Comparison of ENCODE assay signal across 8 cellular contexts in the genomic region with DNA sequence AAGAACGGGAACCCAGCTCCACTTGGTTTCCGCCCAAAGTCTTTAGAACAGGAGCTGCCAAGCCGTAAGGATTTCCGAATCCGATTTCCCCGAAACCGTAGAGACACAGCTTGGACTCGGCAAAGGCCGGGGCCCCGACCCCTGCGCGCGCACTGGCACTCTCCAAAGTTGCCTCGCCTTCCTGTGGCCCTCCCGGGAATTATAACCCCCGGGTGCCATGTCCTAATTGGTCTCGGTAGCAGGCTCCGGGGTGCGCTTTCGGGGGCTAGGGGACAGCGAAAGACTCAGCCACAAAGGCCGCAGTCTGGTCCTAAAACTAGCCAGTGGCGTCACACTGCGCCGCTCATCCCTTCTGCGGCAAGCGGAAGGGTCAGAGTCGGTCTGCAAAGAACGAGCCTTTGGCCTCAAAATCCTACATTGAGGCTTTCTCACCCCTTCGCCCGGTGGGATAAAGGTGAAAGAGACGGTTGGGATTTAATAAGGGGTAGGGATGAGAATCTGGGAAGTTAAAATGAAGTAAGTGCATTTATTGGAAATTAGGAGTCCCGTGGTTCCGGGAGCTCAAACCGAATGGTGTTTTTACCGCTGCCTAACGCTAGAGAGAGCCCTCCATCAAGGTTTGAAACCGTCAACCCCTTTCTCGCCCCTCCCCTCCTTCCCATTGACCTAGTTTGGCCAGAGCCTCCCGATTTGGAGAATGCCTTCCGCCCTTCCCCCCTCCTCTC. TPM values are rescaled to one million over a fixed set of nuclear protein-coding genes. Genes with fewer than 3 reads are reported as not detected.
DNase-seq lines count a peak whose midpoint lies in the region; ATAC-seq, FAIRE-seq and TF ChIP-seq lines count a peak whose summit lies in the region.

No MANE protein-coding gene starts in this region.

- H3K4ac ChIP-seq in neuronal stem cell (ENCODE audit: low read length): no peak overlapping the region

- H3K4me3 Mint-ChIP-seq in activated naive CD8-positive, alpha-beta T cell treated with anti-CD3 and anti-CD28 coated beads for 36 hours: peak overlapping the region; percentile 91

- no peaks in the 10 kb centered on the region for H3K36me3 Mint-ChIP-seq in activated naive CD8-positive, alpha-beta T cell treated with anti-CD3 and anti-CD28 coated beads for 36 hours

- no peaks in the 10 kb centered on the region for H3K27me3 Mint-ChIP-seq in activated naive CD8-positive, alpha-beta T cell treated with anti-CD3 and anti-CD28 coated beads for 36 hours

- no peak overlapping the region for H3K23ac ChIP-seq in neuronal stem cell (ENCODE audit: low read depth, low read length, poor library complexity)

- H3K4me1 Mint-ChIP-seq in activated naive CD8-positive, alpha-beta T cell treated with anti-CD3 and anti-CD28 coated beads for 36 hours: peaks cover 52% of the 10 kb centered on the region

- DNase-seq in DMS79 (lab: John Stamatoyannopoulos, UW) (peak; percentile 85), H54 (ENCODE audit: insufficient read length, low spot score) (peak; percentile 89), M059J (ENCODE audit: low read depth) (peak; percentile 95), RWPE2 (ENCODE audit: low spot score) (peak; percentile 89), globus pallidus (ENCODE audit: low spot score) (peak; percentile 95), neuronal stem cell (ENCODE audit: low spot score) (peak; percentile 88), upper lobe of left lung (peak; percentile 91 to 92)
- DNase-seq in activated naive CD8-positive, alpha-beta T cell treated with anti-CD3 and anti-CD28 coated beads for 36 hours: peak; percentile 69

- H3K4me3 ChIP-seq in RWPE2 (ENCODE audit: severe bottlenecking): peak overlapping the region; percentile 41
- H3K4me3 ChIP-seq in neuronal stem cell (ENCODE audit: low read length in 2 of 2): peak overlapping the region; percentile 54 to 78
- peak overlapping the region; percentile 21 to 67 (median 64) for H3K4me3 ChIP-seq in upper lobe of left lung

- H3K4me1 ChIP-seq in RWPE2 (ENCODE audit: insufficient read depth, poor library complexity, severe bottlenecking): peaks cover 29% of the 10 kb centered on the region
- peaks cover 11 to 14% of the 10 kb centered on the region in 2 donors for H3K4me1 ChIP-seq in neuronal stem cell (ENCODE audit: control insufficient read depth in 2 of 2, insufficient read depth in 1 of 2, low read depth in 1 of 2, low read length in 2 of 2)
- peaks cover 36 to 72% (median 45%) of the 10 kb centered on the region in 4 donors for H3K4me1 ChIP-seq in upper lobe of left lung

- no peak overlapping the region for H4K91ac ChIP-seq in neuronal stem cell (ENCODE audit: low read depth, low read length, poor library complexity)

- H2BK120ac ChIP-seq in neuronal stem cell (ENCODE audit: low read depth, low read length): no peak overlapping the region

- H3K27ac ChIP-seq in RWPE2 (ENCODE audit: poor library complexity, severe bottlenecking) (peak overlapping the region; percentile 74), neuronal stem cell (replicated peaks; ENCODE audit: low read length) (peak overlapping the region; percentile 35), upper lobe of left lung (peak overlapping the region; percentile 97 to 99 (median 98))

- no peak overlapping the region for H3K9ac ChIP-seq in neuronal stem cell (ENCODE audit: low read depth, low read length, poor library complexity)

- no peak overlapping the region for H2BK15ac ChIP-seq in neuronal stem cell (ENCODE audit: low read length)

- peak; percentile 91 for FAIRE-seq in H54 (lab: Jason Lieb, UNC)

- peaks cover 11% of the 10 kb centered on the region for H3K36me3 ChIP-seq in RWPE2 (ENCODE audit: low read depth)
- H3K36me3 ChIP-seq in neuronal stem cell (replicated peaks in 1 of 2; ENCODE audit: control insufficient read depth in 2 of 2, insufficient read depth in 2 of 2, low read length in 2 of 2): peaks cover 2% of the 10 kb centered on the region in 2 donors
- peaks cover 0 to 13% (median 7%) of the 10 kb centered on the region in 4 donors for H3K36me3 ChIP-seq in upper lobe of left lung

- H3K9me3 Mint-ChIP-seq in activated naive CD8-positive, alpha-beta T cell treated with anti-CD3 and anti-CD28 coated beads for 36 hours: no peaks in the 10 kb centered on the region

- no peaks in the 10 kb centered on the region for H3K79me1 ChIP-seq in neuronal stem cell (ENCODE audit: low read depth, low read length)

- TF ChIP-seq EP300 in upper lobe of left lung (IDR thresholded peaks at IDR 0.05): peak in 3 of 4 donors; percentile 30 to 63 (median 45)

- no peak overlapping the region for H2AK5ac ChIP-seq in neuronal stem cell (ENCODE audit: low read depth, low read length)

- no peak overlapping the region for H2BK12ac ChIP-seq in neuronal stem cell (ENCODE audit: low read length)

- H3K18ac ChIP-seq in neuronal stem cell (ENCODE audit: low read length): peak overlapping the region; percentile 88

- H3K14ac ChIP-seq in neuronal stem cell (ENCODE audit: low read length): no peak overlapping the region

- H3K27me3 ChIP-seq in RWPE2 (ENCODE audit: insufficient read depth, poor library complexity, severe bottlenecking) (no peaks in the 10 kb centered on the region), neuronal stem cell (ENCODE audit: control insufficient read depth in 3 of 3, insufficient read depth in 3 of 3, low read depth in 1 of 3, low read length in 3 of 3) (peaks cover 0 to 8% (median 0%) of the 10 kb centered on the region in 3 experiments), upper lobe of left lung (no peaks in the 10 kb centered on the region)

- peak overlapping the region; percentile 96 for H3K4me2 ChIP-seq in neuronal stem cell (ENCODE audit: insufficient read depth, low read length, poor library complexity, severe bottlenecking)

- H2AFZ ChIP-seq in neuronal stem cell (ENCODE audit: low read length): peak overlapping the region; percentile 88

- ATAC-seq in RWPE2 (ENCODE audit: low read depth): peak; percentile 49
- ATAC-seq in upper lobe of left lung (ENCODE audit: low FRiP score in 2 of 2): peak; percentile 77 to 88

- no peak for TF ChIP-seq POLR2A in H54 (IDR thresholded peaks at IDR 0.05; ENCODE audit: low read depth, low read length)
- peak in 3 of 4 donors; percentile 22 to 49 (median 28) for TF ChIP-seq POLR2A in upper lobe of left lung (IDR thresholded peaks at IDR 0.05)

- WGBS in neuronal stem cell (ENCODE audit: extremely low coverage in 2 of 2, insufficient read length in 2 of 2, insufficient replicate concordance in 1 of 2), 2 donors: no CpG with 5 or more reads among the region's 41 CpGs
- 0 to 1% methylated on average over 14 to 38 of the region's 41 CpGs for WGBS in upper lobe of left lung, 2 donors

- no peaks in the 10 kb centered on the region for H3K9me3 ChIP-seq in RWPE2 (ENCODE audit: severe bottlenecking)
- no peaks in the 10 kb centered on the region for H3K9me3 ChIP-seq in neuronal stem cell (replicated peaks in 1 of 2; ENCODE audit: control insufficient read depth in 2 of 2, insufficient read depth in 1 of 2, low read depth in 1 of 2, low read length in 2 of 2)
- H3K9me3 ChIP-seq in upper lobe of left lung: no peaks in the 10 kb centered on the region

- H4K8ac ChIP-seq in neuronal stem cell (ENCODE audit: low read depth, low read length): no peak overlapping the region

- H3K27ac Mint-ChIP-seq in activated naive CD8-positive, alpha-beta T cell treated with anti-CD3 and anti-CD28 coated beads for 36 hours: peak overlapping the region; percentile 81

- TF ChIP-seq CTCF in RWPE2 (IDR thresholded peaks at IDR 0.05; ENCODE audit: poor library complexity, severe bottlenecking) (peak; percentile 87), upper lobe of left lung (IDR thresholded peaks at IDR 0.05) (peak; percentile 57 to 83 (median 66))

- no peak overlapping the region for H2BK5ac ChIP-seq in neuronal stem cell (ENCODE audit: low read length)

RNA-seq across cellular contexts. Expression of a gene that starts 6.7 kb away (rescaled TPM):
- total RNA-seq in M059J (2014; rRNA removed; shearing (Covaris generic)): 15.4 and 19.2 TPM in 2 replicates
- total RNA-seq in activated naive CD8-positive, alpha-beta T cell treated with anti-CD3 and anti-CD28 coated beads for 36 hours: 1 to 10 TPM; 8.0 to 8.9 TPM
- polyA plus RNA-seq in neuronal stem cell (2013, experiment 1 of 2): 12.1 TPM
- polyA plus RNA-seq in neuronal stem cell (2013, experiment 2 of 2): 12.1 TPM
- 100 to 1,000 TPM in 4 of 6 donors, 10 to 100 TPM in 2; 80.4 to 268 (median 119) TPM for total RNA-seq in upper lobe of left lung

RNA-seq across cellular contexts. Expression of a gene that starts 36.2 kb away (rescaled TPM):
- total RNA-seq in M059J (2014; rRNA removed; shearing (Covaris generic)): not detected in 2 replicates
- not detected for total RNA-seq in activated naive CD8-positive, alpha-beta T cell treated with anti-CD3 and anti-CD28 coated beads for 36 hours
- not detected for polyA plus RNA-seq in neuronal stem cell (2013, experiment 1 of 2)
- polyA plus RNA-seq in neuronal stem cell (2013, experiment 2 of 2): not detected
- total RNA-seq in upper lobe of left lung: not detected

Comparison
In these comparisons a context has a peak if more than half of its experiments do, and no peak if none do; other contexts are left out.
1. Peak in every context shown above with its lines: DNase-seq, ATAC-seq, H3K4me3 ChIP-seq and H3K27ac ChIP-seq.
2. H3K27ac ChIP-seq: peak in every context shown above with its lines; median percentile 98 in upper lobe of left lung; 74 in RWPE2; 35 in neuronal stem cell.